In genomic region chr6:44387346-44388134, GRCh38 we compare ENCODE assay signal across 1 cellular context.
A peak's percentile ranks its signal among the peaks of the same experiment; 100 is the strongest.
TF ChIP-seq lines count a peak whose summit lies in the region.

CDC5L (plus strand) TSS chr6:44387706; CDS start chr6:44387824, 118 bp downstream.

TF ChIP-seq in HepG2, 621 proteins besides CTCF, POLR2A, EP300 and RAD21 (continued from another document and continues in another):
- TF ChIP-seq TFDP1 (CRISPR knock-in tag; IDR thresholded peaks at IDR 0.05; ENCODE audit: borderline replicate concordance): peak; percentile 94
- no peak for TF ChIP-seq ZNF597 (CRISPR knock-in tag; IDR thresholded peaks at IDR 0.05)
- TF ChIP-seq GLMP (CRISPR knock-in tag; IDR thresholded peaks at IDR 0.05; ENCODE audit: borderline replicate concordance): no peak
- peak; percentile 95 for TF ChIP-seq ZFP90 (CRISPR knock-in tag; IDR thresholded peaks at IDR 0.05; ENCODE audit: borderline replicate concordance)
- TF ChIP-seq IKZF1 (IDR thresholded peaks at IDR 0.05): no peak
- TF ChIP-seq BCLAF1 (IDR thresholded peaks at IDR 0.05): no peak
- 0 out of 2 replicates have a peak, but pooled peaks have one; percentile 29 for TF ChIP-seq FUBP1 (CRISPR knock-in tag; IDR thresholded peaks at IDR 0.05; ENCODE audit: borderline replicate concordance)
- 0 out of 2 replicates have a peak, but pooled peaks have one; percentile 50 for TF ChIP-seq ZBTB34 (CRISPR knock-in tag; IDR thresholded peaks at IDR 0.05)
- peak; percentile 93 for TF ChIP-seq ARHGAP35 (CRISPR knock-in tag; IDR thresholded peaks at IDR 0.05; ENCODE audit: borderline replicate concordance)
- TF ChIP-seq ONECUT2 (CRISPR knock-in tag; IDR thresholded peaks at IDR 0.05): no peak
- TF ChIP-seq PHF20 (CRISPR knock-in tag; IDR thresholded peaks at IDR 0.05): peak; percentile 82
- TF ChIP-seq ZNF598 (CRISPR knock-in tag; IDR thresholded peaks at IDR 0.05; ENCODE audit: borderline replicate concordance): no peak; the same call in 1 of the 2 replicates
- TF ChIP-seq SCMH1 (CRISPR knock-in tag; IDR thresholded peaks at IDR 0.05; ENCODE audit: borderline replicate concordance): no peak
- TF ChIP-seq E2F5 (CRISPR knock-in tag; conservative IDR thresholded peaks at IDR 0.05): peak; percentile 85; the same call in 1 of the 2 replicates
- TF ChIP-seq ZNF772 (CRISPR knock-in tag; IDR thresholded peaks at IDR 0.05): peak; percentile 83
- TF ChIP-seq ARID3A (IDR thresholded peaks at IDR 0.05; ENCODE audit: low read depth, low read length): no peak
- no peak for TF ChIP-seq ZNF629 (CRISPR knock-in tag; conservative IDR thresholded peaks at IDR 0.05)
- no peak for TF ChIP-seq ZNF737 (CRISPR knock-in tag; IDR thresholded peaks at IDR 0.05; ENCODE audit: borderline replicate concordance)
- TF ChIP-seq ELF1 (CRISPR knock-in tag; IDR thresholded peaks at IDR 0.05): peak; percentile 83
- 0 out of 2 replicates have a peak, but pooled peaks have one; percentile 17 for TF ChIP-seq ZNF564 (CRISPR knock-in tag; IDR thresholded peaks at IDR 0.05)
- TF ChIP-seq SRSF4 (IDR thresholded peaks at IDR 0.05; ENCODE audit: low read depth, low read length, poor library complexity, severe bottlenecking): no peak
- no peak for TF ChIP-seq MLXIP (CRISPR knock-in tag; IDR thresholded peaks at IDR 0.05; ENCODE audit: borderline replicate concordance)
- TF ChIP-seq NCOA1 (CRISPR knock-in tag; IDR thresholded peaks at IDR 0.05): peak; percentile 90; the same call in 1 of the 2 replicates
- TF ChIP-seq SP2 (CRISPR knock-in tag; IDR thresholded peaks at IDR 0.05): peak; percentile 49; the same call in 1 of the 2 replicates
- peak; percentile 46; the same call in 1 of the 2 replicates for TF ChIP-seq SMYD3 (CRISPR knock-in tag; IDR thresholded peaks at IDR 0.05)
- no peak for TF ChIP-seq PHB2 (IDR thresholded peaks at IDR 0.05; ENCODE audit: partially characterized antibody)
- peak; percentile 70 for TF ChIP-seq ZNF768 (CRISPR knock-in tag; IDR thresholded peaks at IDR 0.05)
- TF ChIP-seq STAT6 (CRISPR knock-in tag; IDR thresholded peaks at IDR 0.05; ENCODE audit: borderline replicate concordance): no peak
- no peak for TF ChIP-seq ZFAT (CRISPR knock-in tag; conservative IDR thresholded peaks at IDR 0.05)
- TF ChIP-seq KDM5B (CRISPR knock-in tag; IDR thresholded peaks at IDR 0.05; ENCODE audit: borderline replicate concordance): peak; percentile 95; the same call in 1 of the 2 replicates
- TF ChIP-seq HIVEP1 (CRISPR knock-in tag; IDR thresholded peaks at IDR 0.05): peak; percentile 86
- no peak for TF ChIP-seq HNF4G (IDR thresholded peaks at IDR 0.05; ENCODE audit: borderline replicate concordance, low read depth, low read length)
- no peak for TF ChIP-seq HNF4G (CRISPR knock-in tag; IDR thresholded peaks at IDR 0.05; ENCODE audit: borderline replicate concordance, low read depth)
- peak; percentile 61 for TF ChIP-seq U2AF1 (optimal IDR thresholded peaks at IDR 0.05; ENCODE audit: low read depth, low read length)
- TF ChIP-seq ZNF276 (CRISPR knock-in tag; IDR thresholded peaks at IDR 0.05; ENCODE audit: low read depth): peak; percentile 30; the same call in 1 of the 2 replicates
- TF ChIP-seq ZNF776 (CRISPR knock-in tag; IDR thresholded peaks at IDR 0.05): peak; percentile 92
- no peak for TF ChIP-seq ZFP62 (CRISPR knock-in tag; IDR thresholded peaks at IDR 0.05)
